8 cellular contexts compared by ENCODE assay signal in the genomic region with DNA sequence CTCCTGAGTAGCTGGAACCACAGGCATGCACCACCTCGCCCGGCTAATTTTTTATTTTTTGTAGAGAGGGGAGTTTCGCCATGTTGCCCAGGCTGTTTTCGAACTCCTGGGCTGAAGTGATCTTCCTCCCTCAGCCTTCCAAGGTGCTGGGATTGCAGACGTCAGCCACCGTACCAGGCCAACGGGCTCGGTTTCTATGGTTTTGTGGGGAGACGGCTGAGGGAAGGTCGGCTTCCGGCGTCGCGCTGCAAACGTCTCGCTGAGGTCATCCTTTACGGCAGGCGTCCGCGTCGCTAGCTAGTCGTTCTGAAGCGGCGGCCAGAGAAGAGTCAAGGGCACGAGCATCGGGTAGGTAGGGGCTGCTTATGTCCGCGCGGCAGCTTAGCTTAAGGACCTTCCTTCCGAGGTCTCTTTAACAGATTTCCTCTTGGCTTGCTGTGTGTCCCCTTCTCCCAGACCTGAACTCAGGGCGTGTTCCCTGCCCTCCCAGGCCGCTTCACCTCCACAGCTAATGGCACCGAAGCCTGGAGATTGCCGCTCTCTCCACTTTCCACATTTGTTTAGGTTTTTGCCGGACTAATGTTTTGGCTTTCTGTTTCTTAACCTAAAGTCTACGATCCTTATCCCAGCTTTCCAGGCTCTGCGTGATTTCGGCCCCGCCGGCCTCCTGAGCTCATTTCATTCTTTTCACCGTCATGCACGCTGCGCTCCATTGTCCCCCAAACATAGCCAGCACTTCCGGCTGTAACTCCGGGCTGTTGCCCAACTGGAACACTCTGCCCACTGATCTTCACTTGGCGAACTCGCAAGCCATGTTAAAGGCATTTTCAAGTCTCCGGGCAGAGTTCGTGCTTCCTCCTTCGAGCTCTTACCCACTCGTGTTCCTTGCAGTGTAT. TPM values are rescaled to one million over a fixed set of nuclear protein-coding genes. Genes with fewer than 3 reads are reported as not detected.
DNase-seq lines count a peak whose midpoint lies in the region; ATAC-seq, FAIRE-seq and TF ChIP-seq lines count a peak whose summit lies in the region.

A gene (plus strand): TSS at position 300 of the 896 bp plus-strand sequence. CDS start 2,375 bp downstream, outside the sequence.

- TF ChIP-seq CTCF in A549 (IDR thresholded peaks at IDR 0.05) (no peak), WI38 (IDR thresholded peaks at IDR 0.05; ENCODE audit: low read depth, low read length) (no peak), mammary epithelial cell (conservative IDR thresholded peaks at IDR 0.05 in 1 of 2, IDR thresholded peaks at IDR 0.05 in 1 of 2; ENCODE audit: extremely low read depth in 1 of 2, insufficient read depth in 1 of 2, low read depth in 1 of 2, low read length in 2 of 2) (no peak)

- in situ Hi-C loops in mammary epithelial cell (cut with MboI; ENCODE audit: low sequenced_read_pairs in 2 of 2): no loop called here

- H3K27ac ChIP-seq in A549 (peak within 1 kb of the TSS; percentile 93 to 95), mammary epithelial cell (ENCODE audit: insufficient read depth, low read depth, low read length) (peak within 1 kb of the TSS; percentile 98), small intestine (ENCODE audit: low read depth in 1 of 2, low read length in 1 of 2) (peak within 1 kb of the TSS; percentile 81 to 96)

- intact Hi-C loops in mammary epithelial cell (cut with micrococcal nuclease): loop anchor here (1.0 to 2.0 kb wide), 3 partner anchors 67 to 166 kb away; a partner anchor contains a TSS

- 2% methylated on average over 42 of the region's 51 CpGs for WGBS in A549 (ENCODE audit: missing lambda C conversion rate)
- whole genome bisulfite sequencing in mammary epithelial cell (ENCODE audit: low coverage, missing lambda C conversion rate): 3% methylated on average over 37 of the region's 51 CpGs
- WGBS in small intestine, 3 donors: 0% methylated on average over 51 of the region's 51 CpGs

- POLR2A ChIA-PET in A549 (lab: Yijun Ruan, JAX): interaction anchor here (0.6 to 1.6 kb wide), 12 partner anchors 9 to 164 kb away, joined by 3 to 9 read pairs (median 4); no protein-coding TSS in a partner anchor

- TF ChIP-seq POLR2A in A549 (IDR thresholded peaks at IDR 0.05; ENCODE audit: low read length): peak; percentile 72

- TSS peak; percentile 79 for BruUV-seq in mammary epithelial cell (replicated peaks; lab: Mats Ljungman, UMichigan)

- H2AFZ ChIP-seq in mammary epithelial cell (ENCODE audit: low read depth, low read length): peak within 1 kb of the TSS; percentile 87

- peak within 1 kb of the TSS; percentile 81 for H3K4me2 ChIP-seq in A549
- H3K4me2 ChIP-seq in mammary epithelial cell (ENCODE audit: insufficient read depth, low read depth, low read length): peak within 1 kb of the TSS; percentile 77

- no peak for TF ChIP-seq RAD21 in A549 (conservative IDR thresholded peaks at IDR 0.05 in 1 of 2, IDR thresholded peaks at IDR 0.05 in 1 of 2)

- H3K36me3 ChIP-seq in mammary epithelial cell (ENCODE audit: insufficient read depth, low read length) (peaks cover 13% of the 10 kb centered on the region), small intestine (ENCODE audit: control insufficient read depth in 2 of 2, insufficient read depth in 2 of 2, low read length in 2 of 2) (peaks cover 2 to 7% of the 10 kb centered on the region in 2 donors)

- no peaks in the 10 kb centered on the region for H4K20me1 ChIP-seq in mammary epithelial cell (ENCODE audit: insufficient read depth, low read length)

- CTCF ChIA-PET in A549 (lab: Yijun Ruan, JAX): interaction anchor here (1.1 kb wide), 1 partner anchor 17 kb away, joined by 3 read pairs; no protein-coding TSS in a partner anchor
- CTCF ChIA-PET in mammary epithelial cell (lab: Charles Lee; ENCODE audit: low non-redundant PET): interaction anchor here (0.6 kb wide), 2 partner anchors 63 to 155 kb away, joined by 3 to 4 read pairs; no protein-coding TSS in a partner anchor

- TF ChIP-seq EP300 in A549 (IDR thresholded peaks at IDR 0.05): no peak

- dilution Hi-C loops in mammary epithelial cell (cut with HindIII; ENCODE audit: low sequenced_read_pairs): no loop called here

- H3K27me3 ChIP-seq in mammary epithelial cell (ENCODE audit: insufficient read depth, low read length) (no peaks in the 10 kb centered on the region), small intestine (ENCODE audit: control insufficient read depth in 2 of 2, insufficient read depth in 2 of 2, low read length in 2 of 2) (no peaks in the 10 kb centered on the region)

- H3K9me3 ChIP-seq in A549 (no peaks in the 10 kb centered on the region), mammary epithelial cell (replicated peaks; ENCODE audit: insufficient read depth, low read length) (no peaks in the 10 kb centered on the region), small intestine (ENCODE audit: control insufficient read depth, low read depth) (no peaks in the 10 kb centered on the region)

- DNase-seq in A549 (ENCODE audit: low read depth in 1 of 2, low spot score in 1 of 2) (peak; percentile 53 to 93), NCI-H2196 treated with DMSO at 0.1 percent for 48 hours (lab: John Stamatoyannopoulos, UW; ENCODE audit: unreplicated experiment) (peak; percentile 89), mammary epithelial cell (peak; percentile 90), iPS-NIHi11 (ENCODE audit: low spot score) (peak; percentile 82), small intestine (peak; percentile 90)

- peak within 1 kb of the TSS; percentile 76 for H3K4me3 ChIP-seq in A549
- H3K4me3 ChIP-seq in WI38 (ENCODE audit: low read depth, low read length): peak within 1 kb of the TSS; percentile 88
- H3K4me3 ChIP-seq in mammary epithelial cell (replicated peaks in 1 of 3; ENCODE audit: insufficient read depth in 1 of 3, low read depth in 2 of 3, low read length in 3 of 3): peak within 1 kb of the TSS; percentile 70 to 85 (median 78)
- peak within 1 kb of the TSS; percentile 52 to 96 for H3K4me3 ChIP-seq in small intestine (ENCODE audit: low read depth in 1 of 2, low read length in 2 of 2)

- H3K4me1 ChIP-seq in A549 (peaks cover 5% of the 10 kb centered on the region; the same call in 1 of the 3 replicates), mammary epithelial cell (ENCODE audit: insufficient read depth, low read length) (peaks cover 9% of the 10 kb centered on the region), small intestine (ENCODE audit: control insufficient read depth in 2 of 2, insufficient read depth in 1 of 2, low read depth in 1 of 2, low read length in 1 of 2) (peaks cover 0 to 3% of the 10 kb centered on the region in 2 donors)

- ATAC-seq in A549 (peak; percentile 93 to 97), GM18867 (IDR thresholded peaks at IDR 0.05; ENCODE audit: unreplicated experiment) (peak; percentile 78), HG03108 (IDR thresholded peaks at IDR 0.05; ENCODE audit: unreplicated experiment) (peak; percentile 72)

- no peak for FAIRE-seq in A549 (lab: Jason Lieb, UNC)
- FAIRE-seq in small intestine (lab: Jason Lieb, UNC): no peak

- peaks cover 50% of the 10 kb centered on the region for H3K79me2 ChIP-seq in mammary epithelial cell (ENCODE audit: insufficient read depth, low read length)

- peak within 1 kb of the TSS; percentile 100 for H3K9ac ChIP-seq in mammary epithelial cell (ENCODE audit: insufficient read depth, low read length)

TF ChIP-seq in A549, 52 proteins besides CTCF, POLR2A, EP300 and RAD21 (continues in another document):
- peak in 1 of 2 experiments; percentile 80; a peak in 2 of 5 replicates for TF ChIP-seq JUN (IDR thresholded peaks at IDR 0.05)
- peak; percentile 79; the same call in 1 of the 2 replicates for TF ChIP-seq PHF8 (IDR thresholded peaks at IDR 0.05; ENCODE audit: borderline replicate concordance, low read depth)
- 0 out of 2 replicates have a peak, but pooled peaks have one; percentile 15 for TF ChIP-seq GATA3 (IDR thresholded peaks at IDR 0.05; ENCODE audit: borderline replicate concordance)
- TF ChIP-seq CBX2 (IDR thresholded peaks at IDR 0.05; ENCODE audit: borderline replicate concordance, low read depth): no peak
- TF ChIP-seq CHD4 (IDR thresholded peaks at IDR 0.05; ENCODE audit: borderline replicate concordance): no peak
- peak in 1 of 2 experiments; percentile 74; a peak in 1 of 4 replicates for TF ChIP-seq CEBPB (IDR thresholded peaks at IDR 0.05)
- TF ChIP-seq, protein P1, sequence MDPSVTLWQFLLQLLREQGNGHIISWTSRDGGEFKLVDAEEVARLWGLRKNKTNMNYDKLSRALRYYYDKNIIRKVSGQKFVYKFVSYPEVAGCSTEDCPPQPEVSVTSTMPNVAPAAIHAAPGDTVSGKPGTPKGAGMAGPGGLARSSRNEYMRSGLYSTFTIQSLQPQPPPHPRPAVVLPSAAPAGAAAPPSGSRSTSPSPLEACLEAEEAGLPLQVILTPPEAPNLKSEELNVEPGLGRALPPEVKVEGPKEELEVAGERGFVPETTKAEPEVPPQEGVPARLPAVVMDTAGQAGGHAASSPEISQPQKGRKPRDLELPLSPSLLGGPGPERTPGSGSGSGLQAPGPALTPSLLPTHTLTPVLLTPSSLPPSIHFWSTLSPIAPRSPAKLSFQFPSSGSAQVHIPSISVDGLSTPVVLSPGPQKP (IDR thresholded peaks at IDR 0.05; ENCODE audit: low read depth, low read length): peak; percentile 98
- no peak for TF ChIP-seq ZSCAN20 (CRISPR knock-in tag; IDR thresholded peaks at IDR 0.05)
- no peak for TF ChIP-seq HOXB5 (CRISPR knock-in tag; IDR thresholded peaks at IDR 0.05)
- TF ChIP-seq, protein P2, sequence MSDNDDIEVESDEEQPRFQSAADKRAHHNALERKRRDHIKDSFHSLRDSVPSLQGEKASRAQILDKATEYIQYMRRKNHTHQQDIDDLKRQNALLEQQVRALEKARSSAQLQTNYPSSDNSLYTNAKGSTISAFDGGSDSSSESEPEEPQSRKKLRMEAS (IDR thresholded peaks at IDR 0.05): peak; percentile 69
- peak; percentile 89 for TF ChIP-seq ZFP36 (IDR thresholded peaks at IDR 0.05; ENCODE audit: borderline replicate concordance, partially characterized antibody)
- TF ChIP-seq, protein P3, sequence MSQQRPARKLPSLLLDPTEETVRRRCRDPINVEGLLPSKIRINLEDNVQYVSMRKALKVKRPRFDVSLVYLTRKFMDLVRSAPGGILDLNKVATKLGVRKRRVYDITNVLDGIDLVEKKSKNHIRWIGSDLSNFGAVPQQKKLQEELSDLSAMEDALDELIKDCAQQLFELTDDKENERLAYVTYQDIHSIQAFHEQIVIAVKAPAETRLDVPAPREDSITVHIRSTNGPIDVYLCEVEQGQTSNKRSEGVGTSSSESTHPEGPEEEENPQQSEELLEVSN (IDR thresholded peaks at IDR 0.05; ENCODE audit: borderline replicate concordance, low read depth): 0 out of 2 replicates have a peak, but pooled peaks have one; percentile 30
- TF ChIP-seq NPAS2 (CRISPR knock-in tag; IDR thresholded peaks at IDR 0.05; ENCODE audit: borderline replicate concordance): no peak

RNA-seq across cellular contexts. Expression of the gene that starts here (rescaled TPM):
- polyA plus RNA-seq in A549 (2011; rRNA removed): 521 and 711 TPM in 2 replicates
- 320 and 532 TPM in 2 replicates for polyA plus RNA-seq in A549 (2012; cell fraction: cytosol; rRNA removed)
- polyA plus RNA-seq in A549 (2012; cell fraction: nucleus; rRNA removed): 98.9 and 237 TPM in 2 replicates
- 534 to 612 TPM (median 540 TPM) in 3 replicates for polyA plus RNA-seq in A549 (2017; fragmentation: RNase III; extraction: RNeasy Plus Mini Kit Qiagen cat#74134 plus additional on column Dnase treatment)
- 97.1 and 134 TPM in 2 replicates for polyA minus RNA-seq in A549 (2011; rRNA and poly(A)+ RNA removed)
- total RNA-seq in mammary epithelial cell: 100 to 1,000 TPM; 204 to 259 TPM
- 688 TPM for polyA plus RNA-seq in mammary epithelial cell
- polyA minus RNA-seq in mammary epithelial cell: 433 TPM
- 100 to 1,000 TPM; 472 to 696 (median 574) TPM for polyA plus RNA-seq in small intestine

Comparison
In these comparisons a context has a peak if more than half of its experiments do, and no peak if none do; other contexts are left out.
1. Peak in every context shown above with its lines: DNase-seq, ATAC-seq, H3K4me3 ChIP-seq and H3K27ac ChIP-seq.